1 cellular context compared by ENCODE assay signal in the genomic region with DNA sequence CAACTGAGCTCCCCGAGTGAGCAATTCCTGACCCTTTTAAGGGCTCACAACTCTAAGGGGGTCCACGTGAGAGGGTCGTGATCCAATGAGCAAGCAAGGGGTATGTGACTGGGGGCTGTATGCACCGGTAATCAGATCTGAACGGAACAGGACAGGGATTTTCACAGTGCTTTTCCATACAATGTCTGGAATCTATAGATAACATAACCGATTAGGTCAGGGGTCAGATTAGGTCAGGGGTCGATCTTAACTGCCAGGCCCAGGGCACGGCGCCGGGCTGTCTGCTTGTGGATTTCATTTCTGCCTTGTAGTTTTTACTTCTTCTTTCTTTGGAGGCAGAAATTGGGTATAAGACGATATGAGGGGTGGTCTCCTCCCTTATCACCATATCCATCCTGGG.
TF ChIP-seq lines count a peak whose summit lies in the region.

No MANE protein-coding gene starts in this region.

TF ChIP-seq in K562, 482 proteins besides CTCF, POLR2A, EP300 and RAD21 (continued from another document):
- TF ChIP-seq ZNF398 (CRISPR knock-in tag; IDR thresholded peaks at IDR 0.05) (no peak), ZNF184 (CRISPR knock-in tag; IDR thresholded peaks at IDR 0.05) (no peak), ZNF589 (CRISPR knock-in tag; IDR thresholded peaks at IDR 0.05; ENCODE audit: low read depth) (no peak), ZKSCAN8 (CRISPR knock-in tag; IDR thresholded peaks at IDR 0.05) (no peak), TBL1XR1 (IDR thresholded peaks at IDR 0.05; ENCODE audit: low read length in 2 of 2) (no peak), CCAR2 (IDR thresholded peaks at IDR 0.05; ENCODE audit: low read depth, low read length) (no peak), YY1 (IDR thresholded peaks at IDR 0.05; ENCODE audit: borderline replicate concordance in 1 of 3, control insufficient read depth in 1 of 3, extremely low read depth in 1 of 3, insufficient read depth in 3 of 3, insufficient read length in 1 of 3, insufficient replicate concordance in 2 of 3, low read depth in 1 of 3, low read length in 2 of 3) (no peak), SNRNP70 (optimal IDR thresholded peaks at IDR 0.05; ENCODE audit: low read depth, low read length) (no peak), PTBP1 (IDR thresholded peaks at IDR 0.05; ENCODE audit: low read depth, low read length) (no peak), ZNF217 (CRISPR knock-in tag; IDR thresholded peaks at IDR 0.05) (no peak), ATF7 (IDR thresholded peaks at IDR 0.05) (peak; percentile 57; the same call in 1 of the 2 replicates), RFX1 (IDR thresholded peaks at IDR 0.05) (no peak), E2F5 (CRISPR knock-in tag; IDR thresholded peaks at IDR 0.05) (no peak), TCFL5 (CRISPR knock-in tag; conservative IDR thresholded peaks at IDR 0.05) (no peak), U2AF1 (optimal IDR thresholded peaks at IDR 0.05; ENCODE audit: low read depth, low read length) (no peak), FUS (optimal IDR thresholded peaks at IDR 0.05; ENCODE audit: low read depth, low read length) (no peak), MTA2 (IDR thresholded peaks at IDR 0.05; ENCODE audit: low read depth) (peak; percentile 46; the same call in 1 of the 2 replicates), CBX8 (IDR thresholded peaks at IDR 0.05; ENCODE audit: borderline replicate concordance, extremely low read depth, low read depth, low read length, poor library complexity, severe bottlenecking) (no peak), RBM14 (IDR thresholded peaks at IDR 0.05; ENCODE audit: borderline replicate concordance, insufficient read depth, low read depth, low read length) (no peak), RFX5 (IDR thresholded peaks at IDR 0.05; ENCODE audit: low read depth, low read length) (no peak), ZNF212 (CRISPR knock-in tag; IDR thresholded peaks at IDR 0.05) (no peak), GATA2 (CRISPR knock-in tag; IDR thresholded peaks at IDR 0.05) (peak; percentile 54; the same call in 1 of the 2 replicates), NCOA1 (IDR thresholded peaks at IDR 0.05; ENCODE audit: low read depth) (no peak; the same call in 1 of the 2 replicates), JUN (IDR thresholded peaks at IDR 0.05; ENCODE audit: borderline replicate concordance, low read depth, low read length) (no peak), JUN (CRISPR knock-in tag; IDR thresholded peaks at IDR 0.05; ENCODE audit: borderline replicate concordance) (no peak), HINFP (tag; conservative IDR thresholded peaks at IDR 0.05; ENCODE audit: low read depth) (no peak), NFE2 (IDR thresholded peaks at IDR 0.05; ENCODE audit: low read depth) (no peak), ILK (tag; IDR thresholded peaks at IDR 0.05; ENCODE audit: borderline replicate concordance, low read depth) (no peak), HDAC3 (IDR thresholded peaks at IDR 0.05; ENCODE audit: borderline replicate concordance, partially characterized antibody) (no peak), ZNF282 (CRISPR knock-in tag; IDR thresholded peaks at IDR 0.05) (no peak), ZNF239 (CRISPR knock-in tag; IDR thresholded peaks at IDR 0.05) (no peak), SMC3 (conservative IDR thresholded peaks at IDR 0.05; ENCODE audit: insufficient read depth, low read depth, low read length) (no peak), HSF4 (CRISPR knock-in tag; IDR thresholded peaks at IDR 0.05; ENCODE audit: borderline replicate concordance) (no peak), CBX2 (IDR thresholded peaks at IDR 0.05; ENCODE audit: insufficient read depth, low read length, poor library complexity, severe bottlenecking) (no peak), CBFA2T2 (conservative IDR thresholded peaks at IDR 0.05) (peak; percentile 65), ZKSCAN3 (CRISPR knock-in tag; IDR thresholded peaks at IDR 0.05) (no peak), RB1 (IDR thresholded peaks at IDR 0.05; ENCODE audit: low read depth) (no peak), PTTG1 (tag; IDR thresholded peaks at IDR 0.05; ENCODE audit: low read depth) (no peak), PHB (CRISPR knock-in tag; IDR thresholded peaks at IDR 0.05) (no peak)
- TF ChIP-seq, protein P1, sequence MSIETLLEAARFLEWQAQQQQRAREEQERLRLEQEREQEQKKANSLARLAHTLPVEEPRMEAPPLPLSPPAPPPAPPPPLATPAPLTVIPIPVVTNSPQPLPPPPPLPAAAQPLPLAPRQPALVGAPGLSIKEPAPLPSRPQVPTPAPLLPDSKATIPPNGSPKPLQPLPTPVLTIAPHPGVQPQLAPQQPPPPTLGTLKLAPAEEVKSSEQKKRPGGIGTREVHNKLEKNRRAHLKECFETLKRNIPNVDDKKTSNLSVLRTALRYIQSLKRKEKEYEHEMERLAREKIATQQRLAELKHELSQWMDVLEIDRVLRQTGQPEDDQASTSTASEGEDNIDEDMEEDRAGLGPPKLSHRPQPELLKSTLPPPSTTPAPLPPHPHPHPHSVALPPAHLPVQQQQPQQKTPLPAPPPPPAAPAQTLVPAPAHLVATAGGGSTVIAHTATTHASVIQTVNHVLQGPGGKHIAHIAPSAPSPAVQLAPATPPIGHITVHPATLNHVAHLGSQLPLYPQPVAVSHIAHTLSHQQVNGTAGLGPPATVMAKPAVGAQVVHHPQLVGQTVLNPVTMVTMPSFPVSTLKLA (conservative IDR thresholded peaks at IDR 0.05), result 0 out of 4 replicates have a peak, but pooled peaks of 1 of the 2 experiments have one; percentile 15
- TF ChIP-seq, protein P2, sequence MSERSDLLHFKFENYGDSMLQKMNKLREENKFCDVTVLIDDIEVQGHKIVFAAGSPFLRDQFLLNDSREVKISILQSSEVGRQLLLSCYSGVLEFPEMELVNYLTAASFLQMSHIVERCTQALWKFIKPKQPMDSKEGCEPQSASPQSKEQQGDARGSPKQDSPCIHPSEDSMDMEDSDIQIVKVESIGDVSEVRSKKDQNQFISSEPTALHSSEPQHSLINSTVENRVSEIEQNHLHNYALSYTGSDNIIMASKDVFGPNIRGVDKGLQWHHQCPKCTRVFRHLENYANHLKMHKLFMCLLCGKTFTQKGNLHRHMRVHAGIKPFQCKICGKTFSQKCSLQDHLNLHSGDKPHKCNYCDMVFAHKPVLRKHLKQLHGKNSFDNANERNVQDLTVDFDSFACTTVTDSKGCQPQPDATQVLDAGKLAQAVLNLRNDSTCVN (CRISPR knock-in tag; IDR thresholded peaks at IDR 0.05), result no peak
